In genomic region chr17:19539040-19539399, GRCh38 we compare ENCODE assay signal across 25 cellular contexts. TPM values are rescaled to one million over a fixed set of nuclear protein-coding genes. Genes with fewer than 3 reads are reported as not detected.
A peak's percentile ranks its signal among the peaks of the same experiment; 100 is the strongest.
DNase-seq lines count a peak whose midpoint lies in the region; ATAC-seq and TF ChIP-seq lines count a peak whose summit lies in the region.
"Had no signal": no experiment of that assay in that cellular context is flagged by ENCODE, and none has a peak within 500 bp of the region (broad histone marks: within the 10 kb centered on the region; RNA-seq: fewer than 3 reads in every experiment).

No MANE protein-coding gene starts in this region.

- ATAC-seq in Right ventricle myocardium superior (ENCODE audit: poor library complexity) = peak; percentile 29
- ATAC-seq in right cardiac atrium = no peak
- ATAC-seq in left ventricle myocardium superior = peak; percentile 67
- ATAC-seq: activated naive CD8-positive, alpha-beta T cell treated with anti-CD3 and anti-CD28 coated beads, Interleukin-2, amount 50 U/mL, for 24 hours; K562 had no signal

- TF ChIP-seq CTCF in vagina (IDR thresholded peaks at IDR 0.05) = no peak

- H3K27me3 ChIP-seq in right cardiac atrium (ENCODE audit: control insufficient read depth, insufficient read depth) (no peaks in the 10 kb centered on the region), vagina (no peaks in the 10 kb centered on the region)

- no peaks in the 10 kb centered on the region for H3K36me3 ChIP-seq in vagina
- H3K36me3 ChIP-seq: BE2C had no signal

- H3K9me3 ChIP-seq in right cardiac atrium (ENCODE audit: control insufficient read depth, low read length) (no peaks in the 10 kb centered on the region), vagina (no peaks in the 10 kb centered on the region)
- H3K9me3 ChIP-seq: BE2C had no signal

- 83% methylated on average over 7 of the region's 7 CpGs for WGBS in right cardiac atrium

- no peak for DNase-seq in Right ventricle myocardium superior
- DNase-seq in right cardiac atrium = no peak
- DNase-seq in left ventricle myocardium superior = no peak
- DNase-seq in occipital lobe (lab: John Stamatoyannopoulos, UW) = peak; percentile 11
- no peak for DNase-seq in vagina (ENCODE audit: extremely low spot score in 2 of 2)
- no peak for DNase-seq in AML-193 (lab: John Stamatoyannopoulos, UW)
- no peak for DNase-seq in effector CD4-positive, alpha-beta T cell
- no peak for DNase-seq in stimulated activated CD4-positive, alpha-beta T cell treated with anti-CD3 and anti-CD28 coated beads, Interleukin-4, amount 100 ng/mL, for 24 hours
- DNase-seq: activated CD4-positive, alpha-beta memory T cell treated with anti-CD3 and anti-CD28 coated beads, Interleukin-2, amount 10 ng/mL, durations not matched to agents 7 days and 5 days; activated CD4-positive, CD25-positive, alpha-beta regulatory T cell treated with anti-CD3 and anti-CD28 coated beads, Interleukin-2, amount 50 U/mL, for 72 hours; activated gamma-delta T cell; activated naive CD8-positive, alpha-beta T cell treated with anti-CD3 and anti-CD28 coated beads, Interleukin-2, amount 50 U/mL, for 24 hours; BE2C; COR-L47; DMS79; effector memory CD4-positive, alpha-beta T cell; foreskin fibroblast; GF-D8; HFFc6; mammary epithelial cell; NCI-H1417 treated with DMSO at 0.1 percent for 48 hours; stimulated activated CD8-positive, alpha-beta memory T cell treated with anti-CD3 and anti-CD28 coated beads, Interleukin-4, amount 100 ng/mL, for 48 hours; trophoblast cell had no signal

- H3K4me3 ChIP-seq in right cardiac atrium (ENCODE audit: low read length) = no peak overlapping the region
- H3K4me3 ChIP-seq in vagina = no peak overlapping the region
- H3K4me3 ChIP-seq: K562 had no signal

- H3K4me1 ChIP-seq in right cardiac atrium (ENCODE audit: control insufficient read depth, insufficient read depth, low read length) (no peaks in the 10 kb centered on the region), vagina (peaks cover 31% of the 10 kb centered on the region)
- H3K4me1 ChIP-seq: BE2C had no signal

- TF ChIP-seq POLR2A in vagina (IDR thresholded peaks at IDR 0.05) = no peak

- H3K27ac ChIP-seq in right cardiac atrium (ENCODE audit: low read length) = no peak overlapping the region
- H3K27ac ChIP-seq in vagina = peak overlapping the region; percentile 42

- intact Hi-C loops in Right ventricle myocardium superior (cut with DNase I) (no loop called here), right cardiac atrium (cut with DNase I) (no loop called here), left ventricle myocardium superior (cut with micrococcal nuclease) (no loop called here), vagina (cut with DNase I) (no loop called here)

RNA-seq across cellular contexts. Expression of gene SLC47A1, which starts 5.4 kb away (rescaled TPM):
- total RNA-seq in Right ventricle myocardium superior (3.7 TPM), right cardiac atrium (1 to 10 TPM; 1.6 to 2.5 (median 2.1) TPM), left ventricle myocardium superior (4.6 TPM), occipital lobe (3.1 TPM), vagina (29.7 TPM)
- polyA plus RNA-seq in right cardiac atrium = 0.77 TPM
- total RNA-seq: HT-29, K562 had no signal
- polyA plus RNA-seq: K562 had no signal

Comparison
In these comparisons a context has a peak if more than half of its experiments do, and no peak if none do; other contexts are left out.
1. ATAC-seq: peak in Right ventricle myocardium superior (single experiment) and left ventricle myocardium superior (single experiment); none in right cardiac atrium (0 of 2).